ENCODE assay signal across 1 cellular context in genomic region chr10:108877130-108877529, GRCh38.
TF ChIP-seq lines count a peak whose summit lies in the region.

No MANE protein-coding gene starts in this region.

TF ChIP-seq in IMR-90, 13 proteins besides CTCF, POLR2A, EP300 and RAD21 (continued from another document):
- TF ChIP-seq USF2 (IDR thresholded peaks at IDR 0.05; ENCODE audit: low read depth, low read length) (no peak), NFE2L2 (IDR thresholded peaks at IDR 0.05; ENCODE audit: low read depth, low read length) (no peak), RCOR1 (IDR thresholded peaks at IDR 0.05; ENCODE audit: insufficient replicate concordance, low read length) (no peak), CHD1 (IDR thresholded peaks at IDR 0.05; ENCODE audit: low read depth, low read length) (no peak), RFX5 (IDR thresholded peaks at IDR 0.05; ENCODE audit: low read depth, low read length) (no peak), MXI1 (IDR thresholded peaks at IDR 0.05; ENCODE audit: borderline replicate concordance, low read depth, low read length) (no peak), ELK1 (IDR thresholded peaks at IDR 0.05; ENCODE audit: borderline replicate concordance, low read depth, low read length) (no peak), BHLHE40 (IDR thresholded peaks at IDR 0.05; ENCODE audit: low read depth, low read length) (no peak), MAZ (IDR thresholded peaks at IDR 0.05; ENCODE audit: borderline replicate concordance, low read depth, low read length) (no peak), MAFK (IDR thresholded peaks at IDR 0.05; ENCODE audit: low read depth, low read length) (no peak), CEBPB (IDR thresholded peaks at IDR 0.05; ENCODE audit: low read depth, low read length) (no peak), SMC3 (IDR thresholded peaks at IDR 0.05; ENCODE audit: low read depth, low read length) (no peak)
